Comparison of ENCODE assay signal across 20 cellular contexts in the genomic region with DNA sequence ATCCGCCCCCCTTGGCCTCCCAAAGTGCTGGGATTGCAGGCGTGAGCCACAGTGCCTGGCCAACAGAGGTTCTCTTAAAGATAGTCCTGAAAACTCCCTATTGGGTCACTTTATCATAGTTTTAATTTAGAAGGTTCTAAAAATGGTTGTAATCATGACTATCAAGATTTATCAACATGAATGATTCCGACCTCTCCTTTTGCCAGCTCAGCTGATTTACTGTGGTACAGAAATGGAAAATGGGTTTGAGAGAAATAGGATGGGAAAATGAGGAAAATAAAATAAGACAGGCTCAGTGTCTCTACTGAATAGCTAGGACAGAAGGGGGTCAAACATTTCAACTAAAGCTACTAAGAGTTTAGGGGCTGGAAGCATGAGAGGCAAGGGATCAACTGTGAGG. TPM values are rescaled to one million over a fixed set of nuclear protein-coding genes. Genes with fewer than 3 reads are reported as not detected.
DNase-seq lines count a peak whose midpoint lies in the region; ATAC-seq and TF ChIP-seq lines count a peak whose summit lies in the region.
"Had no signal": no experiment of that assay in that cellular context is flagged by ENCODE, and none has a peak within 500 bp of the region (broad histone marks: within the 10 kb centered on the region; RNA-seq: fewer than 3 reads in every experiment).

No MANE protein-coding gene starts in this region.

- no peak for DNase-seq in activated naive CD8-positive, alpha-beta T cell treated with anti-CD3 and anti-CD28 coated beads, Interleukin-2, amount 10 ng/mL, durations not matched to agents 7 days and 5 days
- DNase-seq in activated naive CD8-positive, alpha-beta T cell treated with anti-CD3 and anti-CD28 coated beads, Interleukin-2, amount 50 U/mL, for 24 hours, result no peak
- no peak for DNase-seq in WTC11 (ENCODE audit: low spot score)
- DNase-seq in nephron progenitor cell, result no peak
- no peak for DNase-seq in naive thymus-derived CD4-positive, alpha-beta T cell
- DNase-seq in H4 (ENCODE audit: low spot score), result no peak
- no peak for DNase-seq in NCI-H446 (lab: John Stamatoyannopoulos, UW)
- DNase-seq: CD4-positive, CD25-positive, alpha-beta regulatory T cell; DMS53; NCI-H1048; NCI-H1417 treated with DMSO at 0.1 percent for 48 hours; NCI-H1694 treated with DMSO at 0.1 percent for 48 hours; NCI-H2081; NCI-H2227 treated with DMSO at 0.1 percent for 48 hours; NCI-H510A; NCI-H69; Peyer's patch; SHP77 treated with DMSO at 0.1 percent for 48 hours had no signal

- WGBS in gastroesophageal sphincter (ENCODE audit: low coverage in 1 of 2), 2 donors, result 90 to 95% methylated on average over 2 to 3 of the region's 3 CpGs

- no peaks in the 10 kb centered on the region for H3K9me3 ChIP-seq in naive thymus-derived CD4-positive, alpha-beta T cell (ENCODE audit: control insufficient read depth in 2 of 3, low read length in 3 of 3)
- no peaks in the 10 kb centered on the region for H3K9me3 ChIP-seq in gastroesophageal sphincter
- H3K9me3 ChIP-seq: BLaER1, Peyer's patch had no signal

- H3K36me3 ChIP-seq in naive thymus-derived CD4-positive, alpha-beta T cell (ENCODE audit: control insufficient read depth in 2 of 3, insufficient read depth in 3 of 3, low read length in 3 of 3), result no peaks in the 10 kb centered on the region
- H3K36me3 ChIP-seq in gastroesophageal sphincter, result peaks cover 0 to 71% of the 10 kb centered on the region in 2 donors

- no peaks in the 10 kb centered on the region for H3K36me3 Mint-ChIP-seq in activated naive CD8-positive, alpha-beta T cell treated with anti-CD3 and anti-CD28 coated beads, Interleukin-2, amount 10 ng/mL, durations not matched to agents 7 days and 5 days
- H3K36me3 Mint-ChIP-seq in activated naive CD8-positive, alpha-beta T cell treated with anti-CD3 and anti-CD28 coated beads, Interleukin-2, amount 50 U/mL, for 24 hours (ENCODE audit: low read depth), result peaks cover 2% of the 10 kb centered on the region
- H3K36me3 Mint-ChIP-seq in WTC11, result peaks cover 15% of the 10 kb centered on the region
- peaks cover 42% of the 10 kb centered on the region for H3K36me3 Mint-ChIP-seq in nephron progenitor cell (ENCODE audit: low read depth)
- H3K36me3 Mint-ChIP-seq in naive thymus-derived CD4-positive, alpha-beta T cell, result peaks cover 0 to 24% (median 10%) of the 10 kb centered on the region in 5 donors

- TF ChIP-seq CTCF in WTC11 (IDR thresholded peaks at IDR 0.05), result no peak
- no peak for TF ChIP-seq CTCF in nephron progenitor cell (IDR thresholded peaks at IDR 0.05)
- TF ChIP-seq CTCF in gastroesophageal sphincter (IDR thresholded peaks at IDR 0.05), result no peak

- CTCF ChIA-PET in WTC11 (lab: Charles Lee), result no interaction called here
- CTCF ChIA-PET in naive thymus-derived CD4-positive, alpha-beta T cell (lab: Charles Lee), result no interaction called here

- H3K27me3 ChIP-seq in naive thymus-derived CD4-positive, alpha-beta T cell (ENCODE audit: control insufficient read depth in 2 of 2, insufficient read depth in 2 of 2, low read length in 2 of 2), result no peaks in the 10 kb centered on the region
- H3K27me3 ChIP-seq in gastroesophageal sphincter, result no peaks in the 10 kb centered on the region
- H3K27me3 ChIP-seq: BLaER1, Peyer's patch had no signal

- TF ChIP-seq POLR2A in gastroesophageal sphincter (IDR thresholded peaks at IDR 0.05), result no peak

- H3K4me1 Mint-ChIP-seq in activated naive CD8-positive, alpha-beta T cell treated with anti-CD3 and anti-CD28 coated beads, Interleukin-2, amount 10 ng/mL, durations not matched to agents 7 days and 5 days, result no peaks in the 10 kb centered on the region
- no peaks in the 10 kb centered on the region for H3K4me1 Mint-ChIP-seq in activated naive CD8-positive, alpha-beta T cell treated with anti-CD3 and anti-CD28 coated beads, Interleukin-2, amount 50 U/mL, for 24 hours
- H3K4me1 Mint-ChIP-seq in WTC11 (peaks cover 8% of the 10 kb centered on the region), nephron progenitor cell (peaks cover 15% of the 10 kb centered on the region)
- no peaks in the 10 kb centered on the region for H3K4me1 Mint-ChIP-seq in naive thymus-derived CD4-positive, alpha-beta T cell
- H3K4me1 Mint-ChIP-seq: CD4-positive, CD25-positive, alpha-beta regulatory T cell had no signal

- no peak for TF ChIP-seq EP300 in gastroesophageal sphincter (IDR thresholded peaks at IDR 0.05)

- H3K4me3 ChIP-seq in naive thymus-derived CD4-positive, alpha-beta T cell (ENCODE audit: low read length), result no peak overlapping the region
- H3K4me3 ChIP-seq in gastroesophageal sphincter, result no peak overlapping the region
- H3K4me3 ChIP-seq: BLaER1, Peyer's patch had no signal

- H3K27ac ChIP-seq in naive thymus-derived CD4-positive, alpha-beta T cell (ENCODE audit: low read depth, low read length), result no peak overlapping the region
- no peak overlapping the region for H3K27ac ChIP-seq in gastroesophageal sphincter
- H3K27ac ChIP-seq: BLaER1, Peyer's patch had no signal

- intact Hi-C loops in naive thymus-derived CD4-positive, alpha-beta T cell (cut with micrococcal nuclease), result no loop called here

- no peaks in the 10 kb centered on the region for H3K9me3 Mint-ChIP-seq in activated naive CD8-positive, alpha-beta T cell treated with anti-CD3 and anti-CD28 coated beads, Interleukin-2, amount 10 ng/mL, durations not matched to agents 7 days and 5 days
- no peaks in the 10 kb centered on the region for H3K9me3 Mint-ChIP-seq in activated naive CD8-positive, alpha-beta T cell treated with anti-CD3 and anti-CD28 coated beads, Interleukin-2, amount 50 U/mL, for 24 hours
- no peaks in the 10 kb centered on the region for H3K9me3 Mint-ChIP-seq in WTC11
- H3K9me3 Mint-ChIP-seq in nephron progenitor cell, result no peaks in the 10 kb centered on the region
- H3K9me3 Mint-ChIP-seq in naive thymus-derived CD4-positive, alpha-beta T cell, result no peaks in the 10 kb centered on the region
- H3K9me3 Mint-ChIP-seq: CD4-positive, CD25-positive, alpha-beta regulatory T cell had no signal

- POLR2A ChIA-PET in activated naive CD8-positive, alpha-beta T cell treated with anti-CD3 and anti-CD28 coated beads, Interleukin-2, amount 10 ng/mL, durations not matched to agents 7 days and 5 days (lab: Charles Lee), result interaction anchor here (0.6 kb wide), 1 partner anchor 223 kb away, joined by 7 read pairs; no protein-coding TSS in a partner anchor
- POLR2A ChIA-PET in WTC11 (lab: Charles Lee), result no interaction called here
- POLR2A ChIA-PET in naive thymus-derived CD4-positive, alpha-beta T cell (lab: Charles Lee), result interaction anchor here (0.6 kb wide), 1 partner anchor 31 kb away, joined by 5 read pairs; no protein-coding TSS in a partner anchor

- no peak for ATAC-seq in activated naive CD8-positive, alpha-beta T cell treated with anti-CD3 and anti-CD28 coated beads, Interleukin-2, amount 10 ng/mL, durations not matched to agents 7 days and 5 days (ENCODE audit: low read depth)
- no peak for ATAC-seq in activated naive CD8-positive, alpha-beta T cell treated with anti-CD3 and anti-CD28 coated beads, Interleukin-2, amount 50 U/mL, for 24 hours
- ATAC-seq in WTC11 (no peak), gastroesophageal sphincter (no peak)
- no peak for ATAC-seq in naive thymus-derived CD4-positive, alpha-beta T cell

- H3K4me1 ChIP-seq in naive thymus-derived CD4-positive, alpha-beta T cell (ENCODE audit: control insufficient read depth in 2 of 2, insufficient read depth in 2 of 2, low read length in 2 of 2), result no peaks in the 10 kb centered on the region
- H3K4me1 ChIP-seq in gastroesophageal sphincter, result peaks cover 0 to 9% (median 0%) of the 10 kb centered on the region in 3 donors
- H3K4me1 ChIP-seq: BLaER1, Peyer's patch had no signal

- H3K27ac Mint-ChIP-seq in activated naive CD8-positive, alpha-beta T cell treated with anti-CD3 and anti-CD28 coated beads, Interleukin-2, amount 10 ng/mL, durations not matched to agents 7 days and 5 days, result peak overlapping the region; percentile 3
- H3K27ac Mint-ChIP-seq in activated naive CD8-positive, alpha-beta T cell treated with anti-CD3 and anti-CD28 coated beads, Interleukin-2, amount 50 U/mL, for 24 hours, result no peak overlapping the region
- H3K27ac Mint-ChIP-seq in WTC11, result peak overlapping the region; percentile 10; the same call in 1 of the 2 replicates
- peak overlapping the region; percentile 31 for H3K27ac Mint-ChIP-seq in nephron progenitor cell
- peak overlapping the region in 1 of 9 donors; percentile 3 for H3K27ac Mint-ChIP-seq in naive thymus-derived CD4-positive, alpha-beta T cell
- H3K27ac Mint-ChIP-seq: CD4-positive, CD25-positive, alpha-beta regulatory T cell had no signal

- no peaks in the 10 kb centered on the region for H3K27me3 Mint-ChIP-seq in activated naive CD8-positive, alpha-beta T cell treated with anti-CD3 and anti-CD28 coated beads, Interleukin-2, amount 10 ng/mL, durations not matched to agents 7 days and 5 days
- no peaks in the 10 kb centered on the region for H3K27me3 Mint-ChIP-seq in activated naive CD8-positive, alpha-beta T cell treated with anti-CD3 and anti-CD28 coated beads, Interleukin-2, amount 50 U/mL, for 24 hours
- H3K27me3 Mint-ChIP-seq in WTC11 (ENCODE audit: low read depth) (no peaks in the 10 kb centered on the region), nephron progenitor cell (ENCODE audit: low read depth, poor library complexity) (no peaks in the 10 kb centered on the region)
- no peaks in the 10 kb centered on the region for H3K27me3 Mint-ChIP-seq in naive thymus-derived CD4-positive, alpha-beta T cell
- H3K27me3 Mint-ChIP-seq: CD4-positive, CD25-positive, alpha-beta regulatory T cell had no signal

- H3K4me3 Mint-ChIP-seq in activated naive CD8-positive, alpha-beta T cell treated with anti-CD3 and anti-CD28 coated beads, Interleukin-2, amount 10 ng/mL, durations not matched to agents 7 days and 5 days, result no peak overlapping the region
- H3K4me3 Mint-ChIP-seq in activated naive CD8-positive, alpha-beta T cell treated with anti-CD3 and anti-CD28 coated beads, Interleukin-2, amount 50 U/mL, for 24 hours, result no peak overlapping the region
- no peak overlapping the region for H3K4me3 Mint-ChIP-seq in WTC11
- no peak overlapping the region for H3K4me3 Mint-ChIP-seq in nephron progenitor cell
- no peak overlapping the region for H3K4me3 Mint-ChIP-seq in naive thymus-derived CD4-positive, alpha-beta T cell
- H3K4me3 Mint-ChIP-seq: CD4-positive, CD25-positive, alpha-beta regulatory T cell had no signal

TF ChIP-seq in WTC11, 78 proteins besides CTCF, POLR2A, EP300 and RAD21 (continues in another document):
- no peak for TF ChIP-seq CREM (CRISPR knock-in tag; IDR thresholded peaks at IDR 0.05)
- no peak for TF ChIP-seq OVOL2 (CRISPR knock-in tag; IDR thresholded peaks at IDR 0.05; ENCODE audit: borderline replicate concordance)
- TF ChIP-seq GABPB1 (CRISPR knock-in tag; IDR thresholded peaks at IDR 0.05), result no peak
- TF ChIP-seq NR2C2 (CRISPR knock-in tag; IDR thresholded peaks at IDR 0.05), result no peak
- TF ChIP-seq ESRRA (CRISPR knock-in tag; IDR thresholded peaks at IDR 0.05; ENCODE audit: borderline replicate concordance), result no peak

RNA-seq across cellular contexts. Expression of a gene that starts 28.2 kb away (rescaled TPM):
- total RNA-seq in activated naive CD8-positive, alpha-beta T cell treated with anti-CD3 and anti-CD28 coated beads, Interleukin-2, amount 10 ng/mL, durations not matched to agents 7 days and 5 days, result 10 to 100 TPM; 17.5 to 18.2 TPM
- total RNA-seq in WTC11 (2021) (80.2 to 97.5 TPM (median 89.0 TPM) in 3 replicates), gastroesophageal sphincter (100 to 1,000 TPM in 1 of 4 donors, 10 to 100 TPM in 3; 31.1 to 151 (median 90.0) TPM)
- total RNA-seq in naive thymus-derived CD4-positive, alpha-beta T cell, result 10 to 100 TPM in 3 of 5 experiments, 1 to 10 TPM in 2; 6.9 to 20.9 (median 17.7) TPM
- polyA plus RNA-seq in naive thymus-derived CD4-positive, alpha-beta T cell, result 10 to 100 TPM; 18.2 to 18.7 TPM
- total RNA-seq in H4 (2014; rRNA removed; shearing (Covaris generic)), result 118 and 170 TPM in 2 replicates
